In the genomic region with DNA sequence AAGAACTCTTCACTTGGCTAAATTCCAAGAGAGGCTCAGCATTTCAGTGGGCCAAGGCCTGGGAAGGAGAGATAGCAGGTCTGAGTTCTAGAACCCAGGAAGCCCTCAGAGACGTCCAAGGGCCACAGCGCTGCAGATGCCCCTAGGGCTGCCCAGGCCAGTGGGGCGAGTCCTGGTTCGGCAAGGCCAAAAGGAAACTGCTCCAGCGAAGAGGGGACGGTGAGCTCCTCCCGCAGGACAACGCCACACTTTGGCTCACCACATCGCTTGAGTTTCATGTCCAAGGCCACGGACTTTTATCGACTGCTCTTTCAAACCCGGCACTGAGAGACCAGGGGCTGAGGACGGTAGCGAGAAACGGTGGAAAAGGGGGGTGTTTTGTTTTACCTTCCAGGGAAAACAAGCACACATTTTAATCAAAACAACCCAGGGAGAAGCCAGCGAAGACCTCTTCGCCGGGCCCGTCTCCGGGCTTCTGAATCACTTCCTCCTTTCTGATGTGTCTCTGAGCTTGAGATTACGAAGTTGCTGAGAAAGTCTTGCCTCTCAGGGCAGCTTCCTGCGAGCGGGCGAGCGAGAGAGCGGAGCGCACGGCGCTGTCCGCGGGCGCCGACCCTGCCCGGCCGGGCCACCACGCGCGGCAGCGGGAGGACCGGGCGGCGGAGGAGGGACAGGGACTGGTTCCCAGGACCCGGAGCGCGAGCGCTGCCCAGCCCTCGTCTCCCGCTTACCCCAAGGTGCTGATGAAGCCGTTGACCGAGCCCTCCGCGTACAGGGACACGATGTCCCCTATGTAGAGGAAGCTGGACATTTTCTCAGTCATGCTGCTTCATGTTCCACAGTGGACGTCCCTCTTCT, we compare ENCODE assay signal across 8 cellular contexts. TPM values are rescaled to one million over a fixed set of nuclear protein-coding genes. Genes with fewer than 3 reads are reported as not detected.
DNase-seq lines count a peak whose midpoint lies in the region; ATAC-seq and TF ChIP-seq lines count a peak whose summit lies in the region.

No MANE protein-coding gene starts in this region.

- H3K27me3 Mint-ChIP-seq in activated naive CD8-positive, alpha-beta T cell treated with anti-CD3 and anti-CD28 coated beads, Interleukin-2, amount 50 U/mL, for 24 hours: no peaks in the 10 kb centered on the region
- H3K27me3 Mint-ChIP-seq in progenitor cell of endocrine pancreas: peaks cover 15% of the 10 kb centered on the region

- H3K9me3 ChIP-seq in ES-I3 (ENCODE audit: control insufficient read depth, insufficient read depth, low read length) (no peaks in the 10 kb centered on the region), heart left ventricle (no peaks in the 10 kb centered on the region)

- ATAC-seq in GM21619 (IDR thresholded peaks at IDR 0.05; ENCODE audit: unreplicated experiment): peak; percentile 39
- ATAC-seq in activated naive CD8-positive, alpha-beta T cell treated with anti-CD3 and anti-CD28 coated beads, Interleukin-2, amount 50 U/mL, for 24 hours: peak; percentile 72
- ATAC-seq in heart left ventricle: peak; percentile 34 to 68 (median 66)

- H3K36me3 ChIP-seq in ES-I3 (ENCODE audit: insufficient read depth, low read length): no peaks in the 10 kb centered on the region
- no peaks in the 10 kb centered on the region for H3K36me3 ChIP-seq in heart left ventricle

- peak; percentile 52 for DNase-seq in Jurkat, Clone E6-1 (ENCODE audit: low read depth, low spot score)
- DNase-seq in SKM-1 (lab: John Stamatoyannopoulos, UW; ENCODE audit: unreplicated experiment) (peak; percentile 30), heart left ventricle (peak; percentile 65 to 81 (median 66)), progenitor cell of endocrine pancreas (ENCODE audit: low spot score, unreplicated experiment) (peak; percentile 45), ureter (ENCODE audit: low spot score) (peak; percentile 66)
- peak; percentile 65 for DNase-seq in activated naive CD8-positive, alpha-beta T cell treated with anti-CD3 and anti-CD28 coated beads, Interleukin-2, amount 50 U/mL, for 24 hours

- peaks cover 15% of the 10 kb centered on the region for H3K36me3 Mint-ChIP-seq in activated naive CD8-positive, alpha-beta T cell treated with anti-CD3 and anti-CD28 coated beads, Interleukin-2, amount 50 U/mL, for 24 hours (ENCODE audit: low read depth)
- peaks cover 1% of the 10 kb centered on the region for H3K36me3 Mint-ChIP-seq in progenitor cell of endocrine pancreas (ENCODE audit: insufficient read depth)

- H3K4me1 Mint-ChIP-seq in activated naive CD8-positive, alpha-beta T cell treated with anti-CD3 and anti-CD28 coated beads, Interleukin-2, amount 50 U/mL, for 24 hours: peaks cover 49% of the 10 kb centered on the region
- peaks cover 32% of the 10 kb centered on the region for H3K4me1 Mint-ChIP-seq in progenitor cell of endocrine pancreas (ENCODE audit: low read depth)

- intact Hi-C loops in heart left ventricle (cut with DNase I): loop anchor here in 7 of 10 donors (5.0 to 10.0 kb wide), 7 partner anchors 53 to 727 kb away; no protein-coding TSS in a partner anchor

- TF ChIP-seq CTCF in heart left ventricle (IDR thresholded peaks at IDR 0.05) (peak in 3 of 12 donors; percentile 13 to 42 (median 35)), progenitor cell of endocrine pancreas (IDR thresholded peaks at IDR 0.05; ENCODE audit: unreplicated experiment) (peak; percentile 8)

- WGBS in heart left ventricle, 4 donors: 0 to 1% (median 0%) methylated on average over 32 to 54 of the region's 54 CpGs

- H3K9me3 Mint-ChIP-seq in activated naive CD8-positive, alpha-beta T cell treated with anti-CD3 and anti-CD28 coated beads, Interleukin-2, amount 50 U/mL, for 24 hours: no peaks in the 10 kb centered on the region
- H3K9me3 Mint-ChIP-seq in progenitor cell of endocrine pancreas (ENCODE audit: low read depth): no peaks in the 10 kb centered on the region

- peak overlapping the region; percentile 96 for H3K27ac Mint-ChIP-seq in activated naive CD8-positive, alpha-beta T cell treated with anti-CD3 and anti-CD28 coated beads, Interleukin-2, amount 50 U/mL, for 24 hours
- H3K27ac Mint-ChIP-seq in progenitor cell of endocrine pancreas: peak overlapping the region; percentile 90

- H3K27me3 ChIP-seq in heart left ventricle: no peaks in the 10 kb centered on the region

- peak overlapping the region; percentile 90 to 99 (median 92) for H3K27ac ChIP-seq in heart left ventricle

- TF ChIP-seq POLR2A in heart left ventricle (IDR thresholded peaks at IDR 0.05): peak in 1 of 2 donors; percentile 46

- H3K9ac ChIP-seq in ES-I3 (ENCODE audit: low read depth, low read length): peak overlapping the region; percentile 65

- H3K4me1 ChIP-seq in ES-I3 (ENCODE audit: insufficient read depth, low read length) (peaks cover 4% of the 10 kb centered on the region; the same call in 1 of the 2 replicates), heart left ventricle (peaks cover 0 to 59% (median 16%) of the 10 kb centered on the region in 12 donors)

- peak overlapping the region; percentile 92 for H3K4me3 ChIP-seq in Jurkat, Clone E6-1 (ENCODE audit: low read length)
- H3K4me3 ChIP-seq in heart left ventricle: peak overlapping the region; percentile 62 to 98 (median 91)

- peak overlapping the region; percentile 99 for H3K4me3 Mint-ChIP-seq in activated naive CD8-positive, alpha-beta T cell treated with anti-CD3 and anti-CD28 coated beads, Interleukin-2, amount 50 U/mL, for 24 hours
- peak overlapping the region; percentile 92 for H3K4me3 Mint-ChIP-seq in progenitor cell of endocrine pancreas (ENCODE audit: low read depth)

RNA-seq across cellular contexts. Expression of a gene that starts 0.8 kb away (rescaled TPM):
- polyA plus RNA-seq in Jurkat, Clone E6-1 (2012; ENCODE audit: insufficient read depth, insufficient read length): 8.5 TPM
- total RNA-seq in heart left ventricle (10 to 100 TPM in 7 of 9 donors, 1 to 10 TPM in 2; 6.1 to 45.6 (median 14.1) TPM), progenitor cell of endocrine pancreas (72.4 and 78.0 TPM in 2 replicates), ureter (35.2 TPM)
- polyA plus RNA-seq in heart left ventricle: 1 to 10 TPM; 3.4 to 4.0 TPM

Comparison
In these comparisons a context has a peak if more than half of its experiments do, and no peak if none do; other contexts are left out.
1. Peak in every context shown above with its lines: DNase-seq, ATAC-seq, H3K4me3 ChIP-seq and H3K27ac ChIP-seq.